In genomic region chr11:33437529-33437928, GRCh38 we compare ENCODE assay signal across 7 cellular contexts.
"Had no signal": no experiment of that assay in that cellular context is flagged by ENCODE, and none has a peak within 500 bp of the region (broad histone marks: within the 10 kb centered on the region; RNA-seq: fewer than 3 reads in every experiment).

No MANE protein-coding gene starts in this region.

- ATAC-seq: GM23338, K562 had no signal

- H3K27ac Mint-ChIP-seq: GM23338, H9 had no signal

- H3K4me1 Mint-ChIP-seq: GM23338, H9 had no signal

- H3K4me3 ChIP-seq: GM23338, K562 had no signal

- H3K27ac ChIP-seq: HL-60 had no signal

- H3K4me3 Mint-ChIP-seq: GM23338, H9 had no signal

- H2AFZ ChIP-seq: GM23338 had no signal

- DNase-seq: H9, HCEC 1CT, IMR-90, KG1 had no signal

- H3K4me2 ChIP-seq: GM23338 had no signal
